In the genomic region with DNA sequence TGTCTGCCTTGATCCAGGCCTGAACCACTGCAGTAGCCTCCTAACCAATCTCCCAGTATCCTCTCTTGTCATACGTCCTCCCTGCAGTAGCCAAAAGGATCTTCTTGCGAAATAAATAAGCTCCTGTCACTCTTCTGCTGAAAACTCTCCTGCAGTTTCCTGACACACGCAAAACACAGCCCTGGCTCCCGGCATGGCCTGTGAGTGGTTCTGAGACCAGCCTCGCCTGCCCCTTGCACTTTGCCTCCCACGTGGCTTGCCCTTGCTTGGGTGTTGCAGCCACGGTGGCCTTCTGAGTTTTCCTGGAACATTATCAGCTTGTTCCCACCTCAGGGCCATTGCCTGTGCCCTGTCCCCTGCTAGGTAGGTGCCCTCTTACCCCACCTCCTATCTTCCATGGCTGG, we compare ENCODE assay signal across 1 cellular context.
TF ChIP-seq lines count a peak whose summit lies in the region.

No MANE protein-coding gene starts in this region.

TF ChIP-seq in HepG2, 621 proteins besides CTCF, POLR2A, EP300 and RAD21 (continued from another document and continues in another):
- TF ChIP-seq JARID2 (CRISPR knock-in tag; IDR thresholded peaks at IDR 0.05; ENCODE audit: insufficient replicate concordance) = peak; percentile 22
- no peak for TF ChIP-seq RELA (CRISPR knock-in tag; IDR thresholded peaks at IDR 0.05)
- TF ChIP-seq ATF6 (CRISPR knock-in tag; conservative IDR thresholded peaks at IDR 0.05) = no peak
- TF ChIP-seq NR2F2 (IDR thresholded peaks at IDR 0.05; ENCODE audit: borderline replicate concordance, low read depth) = no peak
- TF ChIP-seq ZBTB4 (CRISPR knock-in tag; IDR thresholded peaks at IDR 0.05; ENCODE audit: borderline replicate concordance) = no peak
- TF ChIP-seq ZNF891 (CRISPR knock-in tag; IDR thresholded peaks at IDR 0.05) = no peak
- no peak for TF ChIP-seq SCMH1 (CRISPR knock-in tag; IDR thresholded peaks at IDR 0.05; ENCODE audit: borderline replicate concordance)
- TF ChIP-seq, protein P1, sequence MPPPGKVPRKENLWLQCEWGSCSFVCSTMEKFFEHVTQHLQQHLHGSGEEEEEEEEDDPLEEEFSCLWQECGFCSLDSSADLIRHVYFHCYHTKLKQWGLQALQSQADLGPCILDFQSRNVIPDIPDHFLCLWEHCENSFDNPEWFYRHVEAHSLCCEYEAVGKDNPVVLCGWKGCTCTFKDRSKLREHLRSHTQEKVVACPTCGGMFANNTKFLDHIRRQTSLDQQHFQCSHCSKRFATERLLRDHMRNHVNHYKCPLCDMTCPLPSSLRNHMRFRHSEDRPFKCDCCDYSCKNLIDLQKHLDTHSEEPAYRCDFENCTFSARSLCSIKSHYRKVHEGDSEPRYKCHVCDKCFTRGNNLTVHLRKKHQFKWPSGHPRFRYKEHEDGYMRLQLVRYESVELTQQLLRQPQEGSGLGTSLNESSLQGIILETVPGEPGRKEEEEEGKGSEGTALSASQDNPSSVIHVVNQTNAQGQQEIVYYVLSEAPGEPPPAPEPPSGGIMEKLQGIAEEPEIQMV (CRISPR knock-in tag; IDR thresholded peaks at IDR 0.05; ENCODE audit: low read depth) = no peak
- TF ChIP-seq SMAD3 (CRISPR knock-in tag; IDR thresholded peaks at IDR 0.05) = peak; percentile 82
- no peak for TF ChIP-seq ZNF180 (CRISPR knock-in tag; IDR thresholded peaks at IDR 0.05; ENCODE audit: borderline replicate concordance, low read depth)
- TF ChIP-seq ZNF160 (CRISPR knock-in tag; IDR thresholded peaks at IDR 0.05) = 0 out of 2 replicates have a peak, but pooled peaks have one; percentile 33
- no peak for TF ChIP-seq SP2 (CRISPR knock-in tag; IDR thresholded peaks at IDR 0.05)
- no peak for TF ChIP-seq HOXA7 (CRISPR knock-in tag; IDR thresholded peaks at IDR 0.05)
- no peak for TF ChIP-seq SETDB1 (CRISPR knock-in tag; IDR thresholded peaks at IDR 0.05; ENCODE audit: borderline replicate concordance)
- TF ChIP-seq XBP1 (CRISPR knock-in tag; IDR thresholded peaks at IDR 0.05) = no peak
- TF ChIP-seq ZBTB42 (CRISPR knock-in tag; IDR thresholded peaks at IDR 0.05) = no peak
- TF ChIP-seq HNF4A (CRISPR knock-in tag; IDR thresholded peaks at IDR 0.05) = peak; percentile 95
- TF ChIP-seq KLF15 (CRISPR knock-in tag; IDR thresholded peaks at IDR 0.05; ENCODE audit: borderline replicate concordance) = no peak
- TF ChIP-seq NKX3-1 (CRISPR knock-in tag; IDR thresholded peaks at IDR 0.05) = 0 out of 2 replicates have a peak, but pooled peaks have one; percentile 61
- TF ChIP-seq GFI1 (CRISPR knock-in tag; IDR thresholded peaks at IDR 0.05; ENCODE audit: borderline replicate concordance) = no peak; the same call in 1 of the 2 replicates
- peak; percentile 48 for TF ChIP-seq PHF5A (CRISPR knock-in tag; IDR thresholded peaks at IDR 0.05; ENCODE audit: low read depth, unreplicated experiment)
- no peak for TF ChIP-seq FOXP1 (IDR thresholded peaks at IDR 0.05)
- peak; percentile 16; the same call in 1 of the 2 replicates for TF ChIP-seq FOXP1 (CRISPR knock-in tag; IDR thresholded peaks at IDR 0.05)
- no peak for TF ChIP-seq TOE1 (CRISPR knock-in tag; IDR thresholded peaks at IDR 0.05)
- TF ChIP-seq CBFB (CRISPR knock-in tag; IDR thresholded peaks at IDR 0.05) = no peak
- peak; percentile 65; the same call in 1 of the 2 replicates for TF ChIP-seq ZNF788 (CRISPR knock-in tag; IDR thresholded peaks at IDR 0.05; ENCODE audit: borderline replicate concordance)
- no peak for TF ChIP-seq KMT2B (CRISPR knock-in tag; IDR thresholded peaks at IDR 0.05)
- peak; percentile 80 for TF ChIP-seq PAXIP1 (CRISPR knock-in tag; conservative IDR thresholded peaks at IDR 0.05)
- TF ChIP-seq PAWR (CRISPR knock-in tag; IDR thresholded peaks at IDR 0.05; ENCODE audit: borderline replicate concordance) = no peak
- no peak for TF ChIP-seq TIGD3 (CRISPR knock-in tag; IDR thresholded peaks at IDR 0.05; ENCODE audit: borderline replicate concordance)
- TF ChIP-seq, protein P2, sequence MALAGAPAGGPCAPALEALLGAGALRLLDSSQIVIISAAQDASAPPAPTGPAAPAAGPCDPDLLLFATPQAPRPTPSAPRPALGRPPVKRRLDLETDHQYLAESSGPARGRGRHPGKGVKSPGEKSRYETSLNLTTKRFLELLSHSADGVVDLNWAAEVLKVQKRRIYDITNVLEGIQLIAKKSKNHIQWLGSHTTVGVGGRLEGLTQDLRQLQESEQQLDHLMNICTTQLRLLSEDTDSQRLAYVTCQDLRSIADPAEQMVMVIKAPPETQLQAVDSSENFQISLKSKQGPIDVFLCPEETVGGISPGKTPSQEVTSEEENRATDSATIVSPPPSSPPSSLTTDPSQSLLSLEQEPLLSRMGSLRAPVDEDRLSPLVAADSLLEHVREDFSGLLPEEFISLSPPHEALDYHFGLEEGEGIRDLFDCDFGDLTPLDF (CRISPR knock-in tag; IDR thresholded peaks at IDR 0.05) = no peak
- peak; percentile 70 for TF ChIP-seq ZFP91 (CRISPR knock-in tag; IDR thresholded peaks at IDR 0.05; ENCODE audit: borderline replicate concordance)
- TF ChIP-seq TRAFD1 (CRISPR knock-in tag; IDR thresholded peaks at IDR 0.05; ENCODE audit: borderline replicate concordance) = no peak
- no peak for TF ChIP-seq ZNF614 (CRISPR knock-in tag; IDR thresholded peaks at IDR 0.05; ENCODE audit: borderline replicate concordance)
- TF ChIP-seq ZNF256 (CRISPR knock-in tag; conservative IDR thresholded peaks at IDR 0.05) = no peak
- TF ChIP-seq HCFC1 (IDR thresholded peaks at IDR 0.05; ENCODE audit: low read depth, low read length) = no peak
- TF ChIP-seq FOXA3 (CRISPR knock-in tag; IDR thresholded peaks at IDR 0.05) = peak; percentile 61; the same call in 1 of the 2 replicates
- TF ChIP-seq CENPT (CRISPR knock-in tag; IDR thresholded peaks at IDR 0.05; ENCODE audit: low read depth) = no peak
- no peak for TF ChIP-seq JUN (CRISPR knock-in tag; IDR thresholded peaks at IDR 0.05)
- TF ChIP-seq CC2D1A (CRISPR knock-in tag; IDR thresholded peaks at IDR 0.05) = 0 out of 2 replicates have a peak, but pooled peaks have one; percentile 61
- TF ChIP-seq NFYB (CRISPR knock-in tag; IDR thresholded peaks at IDR 0.05) = peak; percentile 55; the same call in 1 of the 2 replicates
- no peak for TF ChIP-seq TBP (CRISPR knock-in tag; IDR thresholded peaks at IDR 0.05)
- TF ChIP-seq MIXL1 (CRISPR knock-in tag; IDR thresholded peaks at IDR 0.05) = 0 out of 2 replicates have a peak, but pooled peaks have one; percentile 59
- no peak for TF ChIP-seq SALL2 (CRISPR knock-in tag; IDR thresholded peaks at IDR 0.05)
- peak; percentile 57; the same call in 1 of the 2 replicates for TF ChIP-seq PPARG (CRISPR knock-in tag; conservative IDR thresholded peaks at IDR 0.05)
- TF ChIP-seq ELF3 (CRISPR knock-in tag; IDR thresholded peaks at IDR 0.05) = peak; percentile 60; the same call in 1 of the 2 replicates
- TF ChIP-seq KAT2B (IDR thresholded peaks at IDR 0.05; ENCODE audit: borderline replicate concordance, low read depth, low read length) = no peak
- peak; percentile 87 for TF ChIP-seq ZFX (CRISPR knock-in tag; IDR thresholded peaks at IDR 0.05; ENCODE audit: low read depth)
- TF ChIP-seq MIER2 (CRISPR knock-in tag; IDR thresholded peaks at IDR 0.05) = no peak
